In genomic region chr17:7857724-7858486, GRCh38 we compare ENCODE assay signal across 8 cellular contexts. TPM values are rescaled to one million over a fixed set of nuclear protein-coding genes. Genes with fewer than 3 reads are reported as not detected.
DNase-seq lines count a peak whose midpoint lies in the region; ATAC-seq lines count a peak whose summit lies in the region.

TSS of gene CYB5D1 (plus strand) at chr17:7858003. CDS start at chr17:7858135, 132 bp downstream.

- H3K36me3 ChIP-seq in mesenchymal stem cell (ENCODE audit: control insufficient read depth in 1 of 2, insufficient read depth in 2 of 2, low read depth in 1 of 2, low read length in 2 of 2): peaks cover 17 to 37% of the 10 kb centered on the region in 2 experiments

- H3K4me3 ChIP-seq in mesenchymal stem cell (ENCODE audit: insufficient read depth in 1 of 2, low read depth in 1 of 2, low read length in 2 of 2): peak within 1 kb of the TSS; percentile 75 to 94

- H3K14ac ChIP-seq in mesenchymal stem cell (ENCODE audit: low read length in 2 of 2): peak within 1 kb of the TSS in 1 of 2 experiments; percentile 81

- no peak within 1 kb of the TSS for H3K4me3 Mint-ChIP-seq in activated CD4-positive, alpha-beta memory T cell treated with anti-CD3 and anti-CD28 coated beads, Interleukin-2, amount 10 ng/mL, durations not matched to agents 7 days and 5 days

- peak within 1 kb of the TSS; percentile 91 for H3K4me2 ChIP-seq in mesenchymal stem cell (ENCODE audit: low read length, poor library complexity, severe bottlenecking)

- H3K18ac ChIP-seq in mesenchymal stem cell (ENCODE audit: low read depth in 1 of 2, low read length in 2 of 2): peak within 1 kb of the TSS; percentile 95 to 97

- peak within 1 kb of the TSS; percentile 14 to 17 for H2BK12ac ChIP-seq in mesenchymal stem cell (ENCODE audit: low read length in 2 of 2)

- no peak within 1 kb of the TSS for H2AK5ac ChIP-seq in mesenchymal stem cell (ENCODE audit: low read length, severe bottlenecking)

- peak; percentile 95 for DNase-seq in Ammon's horn (ENCODE audit: low spot score)
- peak; percentile 70 for DNase-seq in NCI-H774 (lab: John Stamatoyannopoulos, UW)
- DNase-seq in activated CD4-positive, alpha-beta memory T cell treated with anti-CD3 and anti-CD28 coated beads, Interleukin-2, amount 10 ng/mL, durations not matched to agents 7 days and 5 days: peak; percentile 92
- DNase-seq in effector CD8-positive, alpha-beta T cell (lab: John Stamatoyannopoulos, UW): peak; percentile 80
- peak; percentile 97 for DNase-seq in mesenchymal stem cell
- peak; percentile 64 for DNase-seq in stimulated activated CD8-positive, alpha-beta memory T cell treated with anti-CD3 and anti-CD28 coated beads, Interleukin-12 subunit alpha, Interleukin-12 subunit beta, amount 100 ng/mL, for 24 hours (ENCODE audit: extremely low read depth)

- no peak within 1 kb of the TSS for H3K23ac ChIP-seq in mesenchymal stem cell (ENCODE audit: low read length in 2 of 2)

- peak within 1 kb of the TSS; percentile 99 for H4K91ac ChIP-seq in mesenchymal stem cell (ENCODE audit: low read length)

- H3K27me3 ChIP-seq in mesenchymal stem cell (ENCODE audit: control insufficient read depth in 1 of 2, insufficient read depth in 1 of 2, low read length in 2 of 2): no peaks in the 10 kb centered on the region

- ATAC-seq in GM19324 (IDR thresholded peaks at IDR 0.05; ENCODE audit: low FRiP score, unreplicated experiment) (peak; percentile 40), HG03439 (IDR thresholded peaks at IDR 0.05; ENCODE audit: unreplicated experiment) (peak; percentile 40)

- POLR2A ChIA-PET in activated CD4-positive, alpha-beta memory T cell treated with anti-CD3 and anti-CD28 coated beads, Interleukin-2, amount 10 ng/mL, durations not matched to agents 7 days and 5 days (lab: Charles Lee): interaction anchor here (0.6 to 3.1 kb wide), 17 partner anchors 10 to 454 kb away, joined by 3 to 32 read pairs (median 5); partner anchors contain the start of genes CHD3, CNTROB, KDM6B and RNF227

- H3K79me1 ChIP-seq in mesenchymal stem cell (replicated peaks; ENCODE audit: low read length, poor library complexity, severe bottlenecking): peaks cover 37% of the 10 kb centered on the region

- peak within 1 kb of the TSS; percentile 58 for H2BK5ac ChIP-seq in mesenchymal stem cell (ENCODE audit: low read depth, low read length, poor library complexity, severe bottlenecking)

- H3K36me3 Mint-ChIP-seq in activated CD4-positive, alpha-beta memory T cell treated with anti-CD3 and anti-CD28 coated beads, Interleukin-2, amount 10 ng/mL, durations not matched to agents 7 days and 5 days (ENCODE audit: low read depth): peaks cover 4% of the 10 kb centered on the region

- H3K27ac ChIP-seq in mesenchymal stem cell (ENCODE audit: low read length, poor library complexity, severe bottlenecking): peak within 1 kb of the TSS; percentile 100

- no peaks in the 10 kb centered on the region for H3K9me3 ChIP-seq in mesenchymal stem cell (ENCODE audit: control insufficient read depth, low read length)

- peaks cover 4% of the 10 kb centered on the region for H3K4me1 Mint-ChIP-seq in activated CD4-positive, alpha-beta memory T cell treated with anti-CD3 and anti-CD28 coated beads, Interleukin-2, amount 10 ng/mL, durations not matched to agents 7 days and 5 days

- H3K9ac ChIP-seq in mesenchymal stem cell (ENCODE audit: low read length): peak within 1 kb of the TSS; percentile 96

- H3K4ac ChIP-seq in mesenchymal stem cell (ENCODE audit: low read depth in 1 of 2, low read length in 2 of 2): peak within 1 kb of the TSS; percentile 86 to 96

- peak within 1 kb of the TSS; percentile 98 for H2BK15ac ChIP-seq in mesenchymal stem cell (ENCODE audit: low read depth, poor library complexity, severe bottlenecking)

- peak within 1 kb of the TSS; percentile 85 for H2BK120ac ChIP-seq in mesenchymal stem cell (ENCODE audit: low read depth, low read length)

- peak within 1 kb of the TSS; percentile 100 for H4K8ac ChIP-seq in mesenchymal stem cell (ENCODE audit: low read length)

- H3K27ac Mint-ChIP-seq in activated CD4-positive, alpha-beta memory T cell treated with anti-CD3 and anti-CD28 coated beads, Interleukin-2, amount 10 ng/mL, durations not matched to agents 7 days and 5 days: no peak within 1 kb of the TSS

- no peaks in the 10 kb centered on the region for H3K9me3 Mint-ChIP-seq in activated CD4-positive, alpha-beta memory T cell treated with anti-CD3 and anti-CD28 coated beads, Interleukin-2, amount 10 ng/mL, durations not matched to agents 7 days and 5 days

- no peaks in the 10 kb centered on the region for H3K27me3 Mint-ChIP-seq in activated CD4-positive, alpha-beta memory T cell treated with anti-CD3 and anti-CD28 coated beads, Interleukin-2, amount 10 ng/mL, durations not matched to agents 7 days and 5 days

- 5% methylated on average over 48 of the region's 48 CpGs for WGBS in mesenchymal stem cell

- peaks cover 28% of the 10 kb centered on the region for H3K4me1 ChIP-seq in mesenchymal stem cell (ENCODE audit: control insufficient read depth, insufficient read depth, low read depth, low read length)

- CTCF ChIA-PET in activated CD4-positive, alpha-beta memory T cell treated with anti-CD3 and anti-CD28 coated beads, Interleukin-2, amount 10 ng/mL, durations not matched to agents 7 days and 5 days (lab: Charles Lee): interaction anchor here (0.6 to 6.7 kb wide), 24 partner anchors 7 to 261 kb away, joined by 3 to 81 read pairs (median 4); partner anchors contain the start of genes ALOX12B, CNTROB, KDM6B and RNF227

- H2AFZ ChIP-seq in mesenchymal stem cell (ENCODE audit: low read depth, low read length): peak within 1 kb of the TSS; percentile 95

RNA-seq across cellular contexts. Expression of gene CYB5D1, which starts in this region (rescaled TPM):
- total RNA-seq in activated CD4-positive, alpha-beta memory T cell treated with anti-CD3 and anti-CD28 coated beads, Interleukin-2, amount 10 ng/mL, durations not matched to agents 7 days and 5 days: 1 to 10 TPM; 5.3 to 7.5 TPM
- 7.9 TPM for polyA plus RNA-seq in mesenchymal stem cell (2013, experiment 1 of 2)
- polyA plus RNA-seq in mesenchymal stem cell (2013, experiment 2 of 2): 8.0 TPM

Comparison
In these comparisons a context has a peak if more than half of its experiments do, and no peak if none do; other contexts are left out.
1. Peak in every context shown above with its lines: DNase-seq, ATAC-seq, H3K4me3 ChIP-seq and H3K27ac ChIP-seq.